Comparison of ENCODE assay signal across 1 cellular context in the genomic region with DNA sequence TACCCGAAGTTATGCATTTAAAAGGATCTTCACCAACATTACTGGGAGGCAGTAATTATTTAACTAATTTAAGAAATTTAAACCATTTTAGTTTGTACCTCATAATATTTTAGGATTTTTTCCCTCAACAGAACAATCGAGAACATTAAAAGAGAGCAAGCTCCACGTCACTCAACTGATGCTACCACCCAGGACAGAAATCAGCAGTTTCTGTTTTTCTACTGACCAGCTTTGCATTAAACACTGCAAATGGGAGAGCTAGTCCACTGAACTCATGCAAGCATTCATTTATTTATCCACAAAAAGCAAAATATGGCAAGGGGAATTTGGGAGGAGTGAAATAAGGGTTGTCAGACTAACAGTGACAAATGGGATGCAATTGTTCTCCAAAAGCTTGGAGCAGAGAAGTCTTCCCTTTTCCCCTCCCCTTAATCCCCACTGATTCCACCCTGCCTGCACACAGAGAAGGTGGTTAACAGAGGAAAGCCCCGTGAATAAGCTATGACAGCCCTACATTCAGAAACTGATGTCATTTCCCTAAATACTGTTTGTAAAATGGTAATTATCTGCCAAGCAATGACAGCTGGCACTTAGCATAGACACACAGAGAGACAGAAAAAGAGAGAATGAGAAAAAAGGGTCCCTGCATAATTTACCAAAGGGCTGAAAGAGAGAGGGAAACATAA.
TF ChIP-seq lines count a peak whose summit lies in the region.

No MANE protein-coding gene starts in this region.

TF ChIP-seq in GM12878, 131 proteins besides CTCF, POLR2A, EP300 and RAD21 (continued from another document):
- TF ChIP-seq, protein P1, sequence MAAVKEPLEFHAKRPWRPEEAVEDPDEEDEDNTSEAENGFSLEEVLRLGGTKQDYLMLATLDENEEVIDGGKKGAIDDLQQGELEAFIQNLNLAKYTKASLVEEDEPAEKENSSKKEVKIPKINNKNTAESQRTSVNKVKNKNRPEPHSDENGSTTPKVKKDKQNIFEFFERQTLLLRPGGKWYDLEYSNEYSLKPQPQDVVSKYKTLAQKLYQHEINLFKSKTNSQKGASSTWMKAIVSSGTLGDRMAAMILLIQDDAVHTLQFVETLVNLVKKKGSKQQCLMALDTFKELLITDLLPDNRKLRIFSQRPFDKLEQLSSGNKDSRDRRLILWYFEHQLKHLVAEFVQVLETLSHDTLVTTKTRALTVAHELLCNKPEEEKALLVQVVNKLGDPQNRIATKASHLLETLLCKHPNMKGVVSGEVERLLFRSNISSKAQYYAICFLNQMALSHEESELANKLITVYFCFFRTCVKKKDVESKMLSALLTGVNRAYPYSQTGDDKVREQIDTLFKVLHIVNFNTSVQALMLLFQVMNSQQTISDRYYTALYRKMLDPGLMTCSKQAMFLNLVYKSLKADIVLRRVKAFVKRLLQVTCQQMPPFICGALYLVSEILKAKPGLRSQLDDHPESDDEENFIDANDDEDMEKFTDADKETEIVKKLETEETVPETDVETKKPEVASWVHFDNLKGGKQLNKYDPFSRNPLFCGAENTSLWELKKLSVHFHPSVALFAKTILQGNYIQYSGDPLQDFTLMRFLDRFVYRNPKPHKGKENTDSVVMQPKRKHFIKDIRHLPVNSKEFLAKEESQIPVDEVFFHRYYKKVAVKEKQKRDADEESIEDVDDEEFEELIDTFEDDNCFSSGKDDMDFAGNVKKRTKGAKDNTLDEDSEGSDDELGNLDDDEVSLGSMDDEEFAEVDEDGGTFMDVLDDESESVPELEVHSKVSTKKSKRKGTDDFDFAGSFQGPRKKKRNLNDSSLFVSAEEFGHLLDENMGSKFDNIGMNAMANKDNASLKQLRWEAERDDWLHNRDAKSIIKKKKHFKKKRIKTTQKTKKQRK (IDR thresholded peaks at IDR 0.05; ENCODE audit: low read depth, low read length) = no peak
- TF ChIP-seq CHD1 (IDR thresholded peaks at IDR 0.05; ENCODE audit: low read depth, low read length) = no peak
- TF ChIP-seq ATF7 (IDR thresholded peaks at IDR 0.05; ENCODE audit: low read depth) = peak; percentile 98
- TF ChIP-seq NR2F1 (conservative IDR thresholded peaks at IDR 0.05) = no peak
- TF ChIP-seq TCF12 (IDR thresholded peaks at IDR 0.05; ENCODE audit: low read depth, low read length) = peak; percentile 50; the same call in 1 of the 2 replicates
- TF ChIP-seq, protein P2, sequence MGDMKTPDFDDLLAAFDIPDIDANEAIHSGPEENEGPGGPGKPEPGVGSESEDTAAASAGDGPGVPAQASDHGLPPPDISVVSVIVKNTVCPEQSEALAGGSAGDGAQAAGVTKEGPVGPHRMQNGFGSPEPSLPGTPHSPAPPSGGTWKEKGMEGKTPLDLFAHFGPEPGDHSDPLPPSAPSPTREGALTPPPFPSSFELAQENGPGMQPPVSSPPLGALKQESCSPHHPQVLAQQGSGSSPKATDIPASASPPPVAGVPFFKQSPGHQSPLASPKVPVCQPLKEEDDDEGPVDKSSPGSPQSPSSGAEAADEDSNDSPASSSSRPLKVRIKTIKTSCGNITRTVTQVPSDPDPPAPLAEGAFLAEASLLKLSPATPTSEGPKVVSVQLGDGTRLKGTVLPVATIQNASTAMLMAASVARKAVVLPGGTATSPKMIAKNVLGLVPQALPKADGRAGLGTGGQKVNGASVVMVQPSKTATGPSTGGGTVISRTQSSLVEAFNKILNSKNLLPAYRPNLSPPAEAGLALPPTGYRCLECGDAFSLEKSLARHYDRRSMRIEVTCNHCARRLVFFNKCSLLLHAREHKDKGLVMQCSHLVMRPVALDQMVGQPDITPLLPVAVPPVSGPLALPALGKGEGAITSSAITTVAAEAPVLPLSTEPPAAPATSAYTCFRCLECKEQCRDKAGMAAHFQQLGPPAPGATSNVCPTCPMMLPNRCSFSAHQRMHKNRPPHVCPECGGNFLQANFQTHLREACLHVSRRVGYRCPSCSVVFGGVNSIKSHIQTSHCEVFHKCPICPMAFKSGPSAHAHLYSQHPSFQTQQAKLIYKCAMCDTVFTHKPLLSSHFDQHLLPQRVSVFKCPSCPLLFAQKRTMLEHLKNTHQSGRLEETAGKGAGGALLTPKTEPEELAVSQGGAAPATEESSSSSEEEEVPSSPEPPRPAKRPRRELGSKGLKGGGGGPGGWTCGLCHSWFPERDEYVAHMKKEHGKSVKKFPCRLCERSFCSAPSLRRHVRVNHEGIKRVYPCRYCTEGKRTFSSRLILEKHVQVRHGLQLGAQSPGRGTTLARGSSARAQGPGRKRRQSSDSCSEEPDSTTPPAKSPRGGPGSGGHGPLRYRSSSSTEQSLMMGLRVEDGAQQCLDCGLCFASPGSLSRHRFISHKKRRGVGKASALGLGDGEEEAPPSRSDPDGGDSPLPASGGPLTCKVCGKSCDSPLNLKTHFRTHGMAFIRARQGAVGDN (IDR thresholded peaks at IDR 0.05) = peak; percentile 63
- TF ChIP-seq GATAD2B (conservative IDR thresholded peaks at IDR 0.05; ENCODE audit: low read depth) = peak; percentile 36; the same call in 1 of the 2 replicates
- TF ChIP-seq, protein P3, sequence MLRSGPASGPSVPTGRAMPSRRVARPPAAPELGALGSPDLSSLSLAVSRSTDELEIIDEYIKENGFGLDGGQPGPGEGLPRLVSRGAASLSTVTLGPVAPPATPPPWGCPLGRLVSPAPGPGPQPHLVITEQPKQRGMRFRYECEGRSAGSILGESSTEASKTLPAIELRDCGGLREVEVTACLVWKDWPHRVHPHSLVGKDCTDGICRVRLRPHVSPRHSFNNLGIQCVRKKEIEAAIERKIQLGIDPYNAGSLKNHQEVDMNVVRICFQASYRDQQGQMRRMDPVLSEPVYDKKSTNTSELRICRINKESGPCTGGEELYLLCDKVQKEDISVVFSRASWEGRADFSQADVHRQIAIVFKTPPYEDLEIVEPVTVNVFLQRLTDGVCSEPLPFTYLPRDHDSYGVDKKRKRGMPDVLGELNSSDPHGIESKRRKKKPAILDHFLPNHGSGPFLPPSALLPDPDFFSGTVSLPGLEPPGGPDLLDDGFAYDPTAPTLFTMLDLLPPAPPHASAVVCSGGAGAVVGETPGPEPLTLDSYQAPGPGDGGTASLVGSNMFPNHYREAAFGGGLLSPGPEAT (IDR thresholded peaks at IDR 0.05; ENCODE audit: low read depth) = peak; percentile 98
- TF ChIP-seq, protein P4, sequence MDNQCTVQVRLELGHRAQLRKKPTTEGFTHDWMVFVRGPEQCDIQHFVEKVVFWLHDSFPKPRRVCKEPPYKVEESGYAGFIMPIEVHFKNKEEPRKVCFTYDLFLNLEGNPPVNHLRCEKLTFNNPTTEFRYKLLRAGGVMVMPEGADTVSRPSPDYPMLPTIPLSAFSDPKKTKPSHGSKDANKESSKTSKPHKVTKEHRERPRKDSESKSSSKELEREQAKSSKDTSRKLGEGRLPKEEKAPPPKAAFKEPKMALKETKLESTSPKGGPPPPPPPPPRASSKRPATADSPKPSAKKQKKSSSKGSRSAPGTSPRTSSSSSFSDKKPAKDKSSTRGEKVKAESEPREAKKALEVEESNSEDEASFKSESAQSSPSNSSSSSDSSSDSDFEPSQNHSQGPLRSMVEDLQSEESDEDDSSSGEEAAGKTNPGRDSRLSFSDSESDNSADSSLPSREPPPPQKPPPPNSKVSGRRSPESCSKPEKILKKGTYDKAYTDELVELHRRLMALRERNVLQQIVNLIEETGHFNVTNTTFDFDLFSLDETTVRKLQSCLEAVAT (IDR thresholded peaks at IDR 0.05) = peak; percentile 39; the same call in 1 of the 2 replicates
- TF ChIP-seq, protein P5, sequence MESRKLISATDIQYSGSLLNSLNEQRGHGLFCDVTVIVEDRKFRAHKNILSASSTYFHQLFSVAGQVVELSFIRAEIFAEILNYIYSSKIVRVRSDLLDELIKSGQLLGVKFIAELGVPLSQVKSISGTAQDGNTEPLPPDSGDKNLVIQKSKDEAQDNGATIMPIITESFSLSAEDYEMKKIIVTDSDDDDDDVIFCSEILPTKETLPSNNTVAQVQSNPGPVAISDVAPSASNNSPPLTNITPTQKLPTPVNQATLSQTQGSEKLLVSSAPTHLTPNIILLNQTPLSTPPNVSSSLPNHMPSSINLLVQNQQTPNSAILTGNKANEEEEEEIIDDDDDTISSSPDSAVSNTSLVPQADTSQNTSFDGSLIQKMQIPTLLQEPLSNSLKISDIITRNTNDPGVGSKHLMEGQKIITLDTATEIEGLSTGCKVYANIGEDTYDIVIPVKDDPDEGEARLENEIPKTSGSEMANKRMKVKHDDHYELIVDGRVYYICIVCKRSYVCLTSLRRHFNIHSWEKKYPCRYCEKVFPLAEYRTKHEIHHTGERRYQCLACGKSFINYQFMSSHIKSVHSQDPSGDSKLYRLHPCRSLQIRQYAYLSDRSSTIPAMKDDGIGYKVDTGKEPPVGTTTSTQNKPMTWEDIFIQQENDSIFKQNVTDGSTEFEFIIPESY (IDR thresholded peaks at IDR 0.05) = no peak
- TF ChIP-seq, protein P6, sequence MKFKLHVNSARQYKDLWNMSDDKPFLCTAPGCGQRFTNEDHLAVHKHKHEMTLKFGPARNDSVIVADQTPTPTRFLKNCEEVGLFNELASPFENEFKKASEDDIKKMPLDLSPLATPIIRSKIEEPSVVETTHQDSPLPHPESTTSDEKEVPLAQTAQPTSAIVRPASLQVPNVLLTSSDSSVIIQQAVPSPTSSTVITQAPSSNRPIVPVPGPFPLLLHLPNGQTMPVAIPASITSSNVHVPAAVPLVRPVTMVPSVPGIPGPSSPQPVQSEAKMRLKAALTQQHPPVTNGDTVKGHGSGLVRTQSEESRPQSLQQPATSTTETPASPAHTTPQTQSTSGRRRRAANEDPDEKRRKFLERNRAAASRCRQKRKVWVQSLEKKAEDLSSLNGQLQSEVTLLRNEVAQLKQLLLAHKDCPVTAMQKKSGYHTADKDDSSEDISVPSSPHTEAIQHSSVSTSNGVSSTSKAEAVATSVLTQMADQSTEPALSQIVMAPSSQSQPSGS (IDR thresholded peaks at IDR 0.05; ENCODE audit: low read length) = peak; percentile 66
- peak; percentile 39; the same call in 1 of the 2 replicates for TF ChIP-seq SPI1 (IDR thresholded peaks at IDR 0.05; ENCODE audit: borderline replicate concordance, insufficient read depth, low read depth, low read length)
- peak; percentile 84; the same call in 1 of the 2 replicates for TF ChIP-seq DPF2 (IDR thresholded peaks at IDR 0.05)
- TF ChIP-seq SP1 (IDR thresholded peaks at IDR 0.05; ENCODE audit: low read depth, low read length) = no peak
- TF ChIP-seq, protein P7, sequence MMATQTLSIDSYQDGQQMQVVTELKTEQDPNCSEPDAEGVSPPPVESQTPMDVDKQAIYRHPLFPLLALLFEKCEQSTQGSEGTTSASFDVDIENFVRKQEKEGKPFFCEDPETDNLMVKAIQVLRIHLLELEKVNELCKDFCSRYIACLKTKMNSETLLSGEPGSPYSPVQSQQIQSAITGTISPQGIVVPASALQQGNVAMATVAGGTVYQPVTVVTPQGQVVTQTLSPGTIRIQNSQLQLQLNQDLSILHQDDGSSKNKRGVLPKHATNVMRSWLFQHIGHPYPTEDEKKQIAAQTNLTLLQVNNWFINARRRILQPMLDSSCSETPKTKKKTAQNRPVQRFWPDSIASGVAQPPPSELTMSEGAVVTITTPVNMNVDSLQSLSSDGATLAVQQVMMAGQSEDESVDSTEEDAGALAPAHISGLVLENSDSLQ (IDR thresholded peaks at IDR 0.05) = peak; percentile 90
- TF ChIP-seq RUNX3 (IDR thresholded peaks at IDR 0.05; ENCODE audit: low read length) = peak; percentile 32; the same call in 1 of the 2 replicates
- TF ChIP-seq KDM1A (IDR thresholded peaks at IDR 0.05; ENCODE audit: borderline replicate concordance) = no peak
- peak; percentile 21; the same call in 1 of the 3 replicates for TF ChIP-seq POU2F2 (IDR thresholded peaks at IDR 0.05; ENCODE audit: borderline replicate concordance, low read depth, low read length)
- peak; percentile 88 for TF ChIP-seq IKZF1 (conservative IDR thresholded peaks at IDR 0.05)
- no peak for TF ChIP-seq CBFB (IDR thresholded peaks at IDR 0.05; ENCODE audit: low read depth)
- peak; percentile 89 to 91 for TF ChIP-seq IKZF2 (IDR thresholded peaks at IDR 0.05)
- no peak for TF ChIP-seq FOS (IDR thresholded peaks at IDR 0.05; ENCODE audit: borderline replicate concordance, extremely low read depth, insufficient read length)
- TF ChIP-seq BCL11A (IDR thresholded peaks at IDR 0.05; ENCODE audit: low read depth, low read length) = peak; percentile 72; the same call in 1 of the 2 replicates
- TF ChIP-seq RELA (IDR thresholded peaks at IDR 0.05; ENCODE audit: borderline replicate concordance, partially characterized antibody) = peak; percentile 78
- TF ChIP-seq BMI1 (IDR thresholded peaks at IDR 0.05; ENCODE audit: borderline replicate concordance) = peak; percentile 53; the same call in 1 of the 2 replicates
- peak; percentile 23 for TF ChIP-seq MEF2B (IDR thresholded peaks at IDR 0.05; ENCODE audit: partially characterized antibody, poor library complexity, severe bottlenecking)
- peak; percentile 92 for TF ChIP-seq MTA2 (IDR thresholded peaks at IDR 0.05; ENCODE audit: low read depth)
